Comparison of ENCODE assay signal across 10 cellular contexts in genomic region chr9:89473762-89474469, GRCh38. TPM values are rescaled to one million over a fixed set of nuclear protein-coding genes. Genes with fewer than 3 reads are reported as not detected.
DNase-seq lines count a peak whose midpoint lies in the region; TF ChIP-seq lines count a peak whose summit lies in the region.
"Had no signal": no experiment of that assay in that cellular context is flagged by ENCODE, and none has a peak within 500 bp of the region (broad histone marks: within the 10 kb centered on the region; RNA-seq: fewer than 3 reads in every experiment).

No MANE protein-coding gene starts in this region.

- H3K27ac ChIP-seq in colonic mucosa (peak overlapping the region; percentile 18), spleen (peak overlapping the region in 3 of 8 donors; percentile 37 to 96 (median 73))
- H3K27ac ChIP-seq: esophagus muscularis mucosa had no signal

- H3K27me3 Mint-ChIP-seq in activated naive CD4-positive, alpha-beta T cell treated with anti-CD3 and anti-CD28 coated beads, Interleukin-2, amount 50 U/mL, for 24 hours = no peaks in the 10 kb centered on the region

- no peaks in the 10 kb centered on the region for H3K9me3 ChIP-seq in colonic mucosa
- H3K9me3 ChIP-seq in spleen = no peaks in the 10 kb centered on the region
- H3K9me3 ChIP-seq: esophagus muscularis mucosa had no signal

- peak overlapping the region; percentile 56 for H3K4me3 Mint-ChIP-seq in activated naive CD4-positive, alpha-beta T cell treated with anti-CD3 and anti-CD28 coated beads, Interleukin-2, amount 50 U/mL, for 24 hours

- peaks cover 96% of the 10 kb centered on the region for H3K4me1 Mint-ChIP-seq in activated naive CD4-positive, alpha-beta T cell treated with anti-CD3 and anti-CD28 coated beads, Interleukin-2, amount 50 U/mL, for 24 hours

- peaks cover 46% of the 10 kb centered on the region for H3K36me3 Mint-ChIP-seq in activated naive CD4-positive, alpha-beta T cell treated with anti-CD3 and anti-CD28 coated beads, Interleukin-2, amount 50 U/mL, for 24 hours

- H3K27ac Mint-ChIP-seq in activated naive CD4-positive, alpha-beta T cell treated with anti-CD3 and anti-CD28 coated beads, Interleukin-2, amount 50 U/mL, for 24 hours = peak overlapping the region; percentile 96

- no peak for TF ChIP-seq POLR2A in spleen (IDR thresholded peaks at IDR 0.05)

- H3K4me1 ChIP-seq in colonic mucosa (peaks cover 12% of the 10 kb centered on the region), spleen (peaks cover 19 to 100% (median 77%) of the 10 kb centered on the region in 6 donors)

- no peak for TF ChIP-seq CTCF in colonic mucosa (IDR thresholded peaks at IDR 0.05)
- TF ChIP-seq CTCF in spleen (IDR thresholded peaks at IDR 0.05 in 8 of 11, conservative IDR thresholded peaks at IDR 0.05 in 3 of 11) = no peak

- H3K36me3 ChIP-seq in colonic mucosa (no peaks in the 10 kb centered on the region), spleen (peaks cover 0 to 72% (median 3%) of the 10 kb centered on the region in 6 donors)

- H3K9me3 Mint-ChIP-seq in activated naive CD4-positive, alpha-beta T cell treated with anti-CD3 and anti-CD28 coated beads, Interleukin-2, amount 50 U/mL, for 24 hours = no peaks in the 10 kb centered on the region

- no peak for DNase-seq in activated naive CD4-positive, alpha-beta T cell (lab: John Stamatoyannopoulos, UW)
- DNase-seq in NCI-H2196 treated with DMSO at 0.1 percent for 48 hours (lab: John Stamatoyannopoulos, UW; ENCODE audit: unreplicated experiment) (peak; percentile 13), colonic mucosa (no peak), spleen (no peak), nucleus accumbens (lab: John Stamatoyannopoulos, UW) (no peak), DMS114 treated with DMSO at 0.1 percent for 48 hours (lab: John Stamatoyannopoulos, UW; ENCODE audit: unreplicated experiment) (no peak), SHP77 treated with DMSO at 0.1 percent for 48 hours (lab: John Stamatoyannopoulos, UW) (no peak)
- DNase-seq: stimulated activated CD4-positive, alpha-beta T cell treated with anti-CD3 and anti-CD28 coated beads, Interleukin-4, amount 100 ng/mL, for 24 hours had no signal

- H3K9ac ChIP-seq in colonic mucosa (ENCODE audit: low read depth in 2 of 2, low read length in 2 of 2) = no peak overlapping the region

- H3K27me3 ChIP-seq in colonic mucosa (no peaks in the 10 kb centered on the region), spleen (replicated peaks in 1 of 7) (no peaks in the 10 kb centered on the region)
- H3K27me3 ChIP-seq: esophagus muscularis mucosa had no signal

- WGBS in spleen, 5 donors = 79 to 89% (median 87%) methylated on average over 7 of the region's 7 CpGs

- H3K4me3 ChIP-seq in colonic mucosa (no peak overlapping the region), spleen (no peak overlapping the region)
- H3K4me3 ChIP-seq: esophagus muscularis mucosa had no signal

- intact Hi-C loops in colonic mucosa (cut with DNase I) (no loop called here), spleen (cut with DNase I; ENCODE audit: low total_unique reads) (no loop called here)

RNA-seq across cellular contexts. Expression of gene SEMA4D, which starts 24.0 kb away (rescaled TPM):
- total RNA-seq in colonic mucosa (10 to 100 TPM; 14.7 to 19.0 TPM), spleen (100 to 1,000 TPM in 6 of 7 donors, 10 to 100 TPM in 1; 81.6 to 193 (median 171) TPM)
- polyA plus RNA-seq in spleen = 10 to 100 TPM; 23.0 to 32.3 (median 31.5) TPM

Comparison
In these comparisons a context has a peak if more than half of its experiments do, and no peak if none do; other contexts are left out.
1. RNA of gene SEMA4D, which starts 24.0 kb away (total RNA-seq): 81.6 to 193 TPM in spleen; 14.7 to 19.0 TPM in colonic mucosa; every median in the first group is over 4 times any median in the second.